Comparison of ENCODE assay signal across 16 cellular contexts in the genomic region with DNA sequence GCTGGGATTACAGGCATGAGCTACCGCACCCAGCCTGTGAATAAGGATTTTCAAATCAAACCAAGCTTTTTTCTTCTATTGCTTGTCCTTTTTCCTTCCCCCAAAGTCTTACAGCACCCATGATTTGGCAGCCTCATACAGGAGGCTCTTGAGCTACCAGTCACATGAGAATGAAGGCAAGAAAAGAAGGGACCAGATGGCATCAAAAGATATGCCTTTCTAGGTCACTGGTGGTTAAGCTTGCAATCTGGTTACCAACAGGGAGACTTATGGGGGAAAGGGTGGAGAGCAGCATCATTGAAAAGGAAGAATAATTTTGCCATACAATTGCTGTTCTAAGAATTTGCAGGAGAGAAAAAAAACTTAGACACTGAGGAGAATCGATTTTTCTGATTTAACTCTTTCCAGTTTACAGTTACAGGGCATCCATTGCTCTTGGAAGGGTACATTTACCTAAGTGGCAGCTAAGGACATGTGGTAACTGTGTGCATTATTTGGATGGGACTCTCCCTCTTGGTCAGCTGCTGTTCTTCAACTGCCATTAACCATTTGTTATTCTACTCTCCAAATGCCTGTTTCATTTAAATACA. TPM values are rescaled to one million over a fixed set of nuclear protein-coding genes. Genes with fewer than 3 reads are reported as not detected.
DNase-seq lines count a peak whose midpoint lies in the region; ATAC-seq and TF ChIP-seq lines count a peak whose summit lies in the region.
"Had no signal": no experiment of that assay in that cellular context is flagged by ENCODE, and none has a peak within 500 bp of the region (broad histone marks: within the 10 kb centered on the region; RNA-seq: fewer than 3 reads in every experiment).

No MANE protein-coding gene starts in this region.

- no peak for ATAC-seq in thoracic aorta (ENCODE audit: insufficient number of reproducible peaks, low FRiP score, low read depth)
- no peak for ATAC-seq in stimulated activated naive B cell treated with anti-CD40 and anti-IgM and Interleukin-4, amounts not matched to agents 10 μg/mL and 1 μg/mL and 100 μg/mL, for 72 hours (replicated peaks)
- ATAC-seq: activated CD4-positive, CD25-positive, alpha-beta regulatory T cell treated with anti-CD3 and anti-CD28 coated beads, Interleukin-2, amount 50 U/mL, for 24 hours; CD8-positive, alpha-beta T cell; upper lobe of right lung had no signal

- H4K91ac ChIP-seq in mesenchymal stem cell (ENCODE audit: low read length), result no peak overlapping the region

- H3K14ac ChIP-seq in mesenchymal stem cell (ENCODE audit: low read length in 2 of 2), result no peak overlapping the region

- H3K18ac ChIP-seq in mesenchymal stem cell (ENCODE audit: low read depth in 1 of 2, low read length in 2 of 2), result no peak overlapping the region

- H3K9me3 ChIP-seq in thoracic aorta (no peaks in the 10 kb centered on the region), mesenchymal stem cell (ENCODE audit: control insufficient read depth, low read length) (no peaks in the 10 kb centered on the region)
- H3K9me3 ChIP-seq: prostate gland, upper lobe of right lung had no signal

- H3K4me1 Mint-ChIP-seq in activated naive CD8-positive, alpha-beta T cell (ENCODE audit: low read depth), result peaks cover 36% of the 10 kb centered on the region
- peaks cover 32% of the 10 kb centered on the region for H3K4me1 Mint-ChIP-seq in activated naive CD8-positive, alpha-beta T cell treated with anti-CD3 and anti-CD28 coated beads for 36 hours
- H3K4me1 Mint-ChIP-seq in stimulated activated naive B cell treated with anti-CD40 and anti-IgM and Interleukin-4, amounts not matched to agents 10 μg/mL and 1 μg/mL and 100 μg/mL, for 72 hours, result peaks cover 20 to 39% of the 10 kb centered on the region in 2 donors

- H3K27me3 ChIP-seq in thoracic aorta (replicated peaks; ENCODE audit: insufficient read depth) (no peaks in the 10 kb centered on the region), mesenchymal stem cell (ENCODE audit: control insufficient read depth in 1 of 2, insufficient read depth in 1 of 2, low read length in 2 of 2) (no peaks in the 10 kb centered on the region)
- H3K27me3 ChIP-seq: upper lobe of right lung had no signal

- H3K4me3 ChIP-seq in coronary artery, result no peak overlapping the region
- H3K4me3 ChIP-seq in thoracic aorta, result no peak overlapping the region
- no peak overlapping the region for H3K4me3 ChIP-seq in mesenchymal stem cell (ENCODE audit: insufficient read depth in 1 of 2, low read depth in 1 of 2, low read length in 2 of 2)
- H3K4me3 ChIP-seq: prostate gland, upper lobe of right lung had no signal

- TF ChIP-seq CTCF in coronary artery (IDR thresholded peaks at IDR 0.05) (no peak), thoracic aorta (IDR thresholded peaks at IDR 0.05) (no peak)

- no peak overlapping the region for H2AK5ac ChIP-seq in mesenchymal stem cell (ENCODE audit: low read length, severe bottlenecking)

- no peak overlapping the region for H3K4me3 Mint-ChIP-seq in activated naive CD8-positive, alpha-beta T cell
- H3K4me3 Mint-ChIP-seq in activated naive CD8-positive, alpha-beta T cell treated with anti-CD3 and anti-CD28 coated beads for 36 hours, result no peak overlapping the region
- no peak overlapping the region for H3K4me3 Mint-ChIP-seq in stimulated activated naive B cell treated with anti-CD40 and anti-IgM and Interleukin-4, amounts not matched to agents 10 μg/mL and 1 μg/mL and 100 μg/mL, for 72 hours
- H3K4me3 Mint-ChIP-seq: CD8-positive, alpha-beta T cell had no signal

- 94% methylated on average over 1 of the region's 2 CpGs for WGBS in mesenchymal stem cell

- H2BK12ac ChIP-seq in mesenchymal stem cell (ENCODE audit: low read length in 2 of 2), result no peak overlapping the region

- H3K4ac ChIP-seq in mesenchymal stem cell (ENCODE audit: low read depth in 1 of 2, low read length in 2 of 2), result no peak overlapping the region

- H2BK15ac ChIP-seq in mesenchymal stem cell (ENCODE audit: low read depth, poor library complexity, severe bottlenecking), result no peak overlapping the region

- H3K27ac Mint-ChIP-seq in activated naive CD8-positive, alpha-beta T cell, result peak overlapping the region; percentile 34
- H3K27ac Mint-ChIP-seq in activated naive CD8-positive, alpha-beta T cell treated with anti-CD3 and anti-CD28 coated beads for 36 hours, result no peak overlapping the region
- no peak overlapping the region for H3K27ac Mint-ChIP-seq in stimulated activated naive B cell treated with anti-CD40 and anti-IgM and Interleukin-4, amounts not matched to agents 10 μg/mL and 1 μg/mL and 100 μg/mL, for 72 hours
- H3K27ac Mint-ChIP-seq: CD8-positive, alpha-beta T cell had no signal

- peaks cover 3% of the 10 kb centered on the region for H3K36me3 Mint-ChIP-seq in activated naive CD8-positive, alpha-beta T cell
- peaks cover 2% of the 10 kb centered on the region for H3K36me3 Mint-ChIP-seq in activated naive CD8-positive, alpha-beta T cell treated with anti-CD3 and anti-CD28 coated beads for 36 hours
- H3K36me3 Mint-ChIP-seq in stimulated activated naive B cell treated with anti-CD40 and anti-IgM and Interleukin-4, amounts not matched to agents 10 μg/mL and 1 μg/mL and 100 μg/mL, for 72 hours, result no peaks in the 10 kb centered on the region

- no peak overlapping the region for H3K23ac ChIP-seq in mesenchymal stem cell (ENCODE audit: low read length in 2 of 2)

- H3K36me3 ChIP-seq in thoracic aorta (no peaks in the 10 kb centered on the region), mesenchymal stem cell (ENCODE audit: control insufficient read depth in 1 of 2, insufficient read depth in 2 of 2, low read depth in 1 of 2, low read length in 2 of 2) (peaks cover 0 to 4% of the 10 kb centered on the region in 2 experiments)
- H3K36me3 ChIP-seq: prostate gland had no signal

- no peak for DNase-seq in activated naive CD8-positive, alpha-beta T cell treated with anti-CD3 and anti-CD28 coated beads for 36 hours
- peak; percentile 81 for DNase-seq in OCI-M1 (lab: John Stamatoyannopoulos, UW)
- DNase-seq in coronary artery (ENCODE audit: low spot score), result no peak
- no peak for DNase-seq in thoracic aorta (ENCODE audit: low spot score)
- DNase-seq in mesenchymal stem cell, result no peak
- DNase-seq in stimulated activated naive CD4-positive, alpha-beta T cell (lab: John Stamatoyannopoulos, UW), result no peak
- DNase-seq in stimulated activated naive B cell treated with anti-CD40 and anti-IgM and Interleukin-4, amounts not matched to agents 10 μg/mL and 1 μg/mL and 100 μg/mL, for 72 hours, result no peak
- DNase-seq: activated naive CD4-positive, alpha-beta T cell treated with Interleukin-2 at 50 U/mL for 16 hours; CD8-positive, alpha-beta T cell; NCI-H1048; NCI-H345; SW 1271; upper lobe of right lung had no signal

- peaks cover 4% of the 10 kb centered on the region for H3K79me1 ChIP-seq in mesenchymal stem cell (replicated peaks; ENCODE audit: low read length, poor library complexity, severe bottlenecking)

- H3K4me2 ChIP-seq in mesenchymal stem cell (ENCODE audit: low read length, poor library complexity, severe bottlenecking), result no peak overlapping the region

- no peak overlapping the region for H2BK120ac ChIP-seq in mesenchymal stem cell (ENCODE audit: low read depth, low read length)

- H3K4me1 ChIP-seq in thoracic aorta (ENCODE audit: control insufficient read depth in 1 of 2, low read depth in 2 of 2) (peaks cover 45 to 88% of the 10 kb centered on the region in 2 donors), mesenchymal stem cell (ENCODE audit: control insufficient read depth, insufficient read depth, low read depth, low read length) (no peaks in the 10 kb centered on the region)
- H3K4me1 ChIP-seq: prostate gland had no signal

- H3K27ac ChIP-seq in coronary artery (peak overlapping the region; percentile 71 to 80), thoracic aorta (peak overlapping the region; percentile 39 to 63), mesenchymal stem cell (ENCODE audit: low read length, poor library complexity, severe bottlenecking) (no peak overlapping the region)
- H3K27ac ChIP-seq: prostate gland, upper lobe of right lung had no signal

- H2AFZ ChIP-seq in mesenchymal stem cell (ENCODE audit: low read depth, low read length), result no peak overlapping the region

- H2BK5ac ChIP-seq in mesenchymal stem cell (ENCODE audit: low read depth, low read length, poor library complexity, severe bottlenecking), result no peak overlapping the region

- no peaks in the 10 kb centered on the region for H3K27me3 Mint-ChIP-seq in activated naive CD8-positive, alpha-beta T cell
- H3K27me3 Mint-ChIP-seq in activated naive CD8-positive, alpha-beta T cell treated with anti-CD3 and anti-CD28 coated beads for 36 hours, result no peaks in the 10 kb centered on the region
- H3K27me3 Mint-ChIP-seq in stimulated activated naive B cell treated with anti-CD40 and anti-IgM and Interleukin-4, amounts not matched to agents 10 μg/mL and 1 μg/mL and 100 μg/mL, for 72 hours, result no peaks in the 10 kb centered on the region

- no peak overlapping the region for H3K9ac ChIP-seq in mesenchymal stem cell (ENCODE audit: low read length)

- H3K9me3 Mint-ChIP-seq in activated naive CD8-positive, alpha-beta T cell (ENCODE audit: low read depth), result no peaks in the 10 kb centered on the region
- H3K9me3 Mint-ChIP-seq in activated naive CD8-positive, alpha-beta T cell treated with anti-CD3 and anti-CD28 coated beads for 36 hours, result no peaks in the 10 kb centered on the region
- no peaks in the 10 kb centered on the region for H3K9me3 Mint-ChIP-seq in stimulated activated naive B cell treated with anti-CD40 and anti-IgM and Interleukin-4, amounts not matched to agents 10 μg/mL and 1 μg/mL and 100 μg/mL, for 72 hours
- H3K9me3 Mint-ChIP-seq: CD8-positive, alpha-beta T cell had no signal

- H4K8ac ChIP-seq in mesenchymal stem cell (ENCODE audit: low read length), result no peak overlapping the region

RNA-seq across cellular contexts. Expression of a gene that starts 29.5 kb away (rescaled TPM):
- total RNA-seq in activated naive CD8-positive, alpha-beta T cell treated with anti-CD3 and anti-CD28 coated beads for 36 hours, result 10 to 100 TPM; 55.1 to 56.9 TPM
- total RNA-seq in thoracic aorta, result 10 to 100 TPM in 1 of 2 donors, 1 to 10 TPM in 1; 7.2 to 18.6 TPM
- 27.4 TPM for polyA plus RNA-seq in mesenchymal stem cell (2013, experiment 1 of 2)
- polyA plus RNA-seq in mesenchymal stem cell (2013, experiment 2 of 2), result 26.1 TPM
